Comparison of ENCODE assay signal across 8 cellular contexts in the genomic region with DNA sequence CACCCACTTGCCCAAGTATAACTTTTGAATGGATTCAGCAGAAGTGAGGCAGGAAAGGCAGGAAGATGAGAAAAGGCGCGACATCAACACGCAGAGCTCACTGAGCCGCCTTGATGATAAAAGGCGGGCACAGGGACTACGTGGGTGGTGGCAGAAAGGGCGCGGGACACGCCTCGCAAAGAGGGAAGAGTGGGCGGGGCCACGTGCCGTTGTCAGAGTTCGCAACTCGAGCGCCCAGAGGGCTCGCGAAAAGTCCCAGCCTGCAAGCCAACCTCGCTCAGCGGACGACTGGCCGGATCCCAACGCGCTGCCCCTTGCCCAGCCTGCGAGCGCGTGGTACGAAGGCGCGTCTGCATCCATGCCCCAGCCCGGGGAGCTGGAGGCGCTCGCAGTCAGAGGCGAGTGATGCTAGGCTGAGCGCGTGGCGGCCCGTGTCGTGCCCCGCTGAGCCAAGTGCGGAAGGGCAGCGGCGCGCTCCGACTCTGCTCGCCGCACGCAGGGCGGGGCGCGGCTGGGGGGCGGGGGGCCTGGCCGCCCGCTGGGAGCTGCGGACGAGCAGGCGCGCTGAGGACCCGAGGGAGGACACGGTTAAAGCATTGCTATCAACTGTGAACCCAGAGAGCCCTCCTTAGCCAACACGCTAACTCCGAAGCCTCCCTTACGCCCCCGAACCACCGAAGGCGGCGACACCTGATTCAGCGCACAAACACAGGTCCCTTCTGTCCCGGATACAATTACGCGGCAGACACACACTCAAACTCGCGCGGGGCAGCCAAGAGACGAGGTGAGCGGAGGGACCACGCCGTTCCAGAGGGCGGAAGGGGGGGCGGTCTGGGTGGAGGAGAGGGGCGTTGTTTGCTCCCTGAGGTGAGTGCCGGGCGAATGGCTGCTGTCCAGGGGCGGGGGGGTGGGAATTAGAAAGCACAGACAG. TPM values are rescaled to one million over a fixed set of nuclear protein-coding genes. Genes with fewer than 3 reads are reported as not detected.
DNase-seq lines count a peak whose midpoint lies in the region; ATAC-seq and TF ChIP-seq lines count a peak whose summit lies in the region.

A gene with protein sequence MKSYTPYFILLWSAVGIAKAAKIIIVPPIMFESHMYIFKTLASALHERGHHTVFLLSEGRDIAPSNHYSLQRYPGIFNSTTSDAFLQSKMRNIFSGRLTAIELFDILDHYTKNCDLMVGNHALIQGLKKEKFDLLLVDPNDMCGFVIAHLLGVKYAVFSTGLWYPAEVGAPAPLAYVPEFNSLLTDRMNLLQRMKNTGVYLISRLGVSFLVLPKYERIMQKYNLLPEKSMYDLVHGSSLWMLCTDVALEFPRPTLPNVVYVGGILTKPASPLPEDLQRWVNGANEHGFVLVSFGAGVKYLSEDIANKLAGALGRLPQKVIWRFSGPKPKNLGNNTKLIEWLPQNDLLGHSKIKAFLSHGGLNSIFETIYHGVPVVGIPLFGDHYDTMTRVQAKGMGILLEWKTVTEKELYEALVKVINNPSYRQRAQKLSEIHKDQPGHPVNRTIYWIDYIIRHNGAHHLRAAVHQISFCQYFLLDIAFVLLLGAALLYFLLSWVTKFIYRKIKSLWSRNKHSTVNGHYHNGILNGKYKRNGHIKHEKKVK (plus strand): TSS at position 617 of the 931 bp plus-strand sequence. CDS start 24,074 bp downstream, outside the sequence.

- DNase-seq in BJ (ENCODE audit: low read depth) (no peak), amygdala (lab: John Stamatoyannopoulos, UW) (peak in 54 of 56 donors; percentile 15 to 83 (median 60)), hypothalamus (lab: John Stamatoyannopoulos, UW) (peak in 50 of 51 donors; percentile 11 to 85 (median 64)), amniotic stem cell (lab: John Stamatoyannopoulos, UW) (no peak)

- H3K4me2 ChIP-seq in OCI-LY1 (ENCODE audit: low read length), result peak within 1 kb of the TSS; percentile 73

- CTCF ChIA-PET in BJ (lab: Yijun Ruan, JAX), result no interaction called here

- no peaks in the 10 kb centered on the region for H4K20me1 ChIP-seq in OCI-LY1 (ENCODE audit: insufficient read depth, low read length)

- TF ChIP-seq CTCF in BJ (IDR thresholded peaks at IDR 0.05; ENCODE audit: insufficient read depth, low read depth, low read length), result no peak
- no peak for TF ChIP-seq CTCF in OCI-LY1 (IDR thresholded peaks at IDR 0.05; ENCODE audit: low read length)

- no peaks in the 10 kb centered on the region for H3K36me3 ChIP-seq in BJ (ENCODE audit: control insufficient read depth, insufficient read depth, low read length)
- peaks cover 4% of the 10 kb centered on the region; the same call in 1 of the 2 replicates for H3K36me3 ChIP-seq in OCI-LY1 (ENCODE audit: insufficient read depth, low read length)
- H3K36me3 ChIP-seq in rectal smooth muscle tissue (ENCODE audit: control insufficient read depth, insufficient read depth, low read length), result no peaks in the 10 kb centered on the region

- H3K9ac ChIP-seq in OCI-LY1 (ENCODE audit: low read length), result peak within 1 kb of the TSS; percentile 76
- peak within 1 kb of the TSS; percentile 41 for H3K9ac ChIP-seq in rectal smooth muscle tissue (ENCODE audit: low read length)

- H2AFZ ChIP-seq in OCI-LY1 (ENCODE audit: low read length), result peak within 1 kb of the TSS; percentile 83

- H3K4me1 ChIP-seq in OCI-LY1 (ENCODE audit: insufficient read depth, low read length, severe bottlenecking), result peaks cover 40% of the 10 kb centered on the region
- H3K4me1 ChIP-seq in rectal smooth muscle tissue (ENCODE audit: control insufficient read depth, insufficient read depth, low read length), result peaks cover 4% of the 10 kb centered on the region

- H3K9me3 ChIP-seq in OCI-LY1 (ENCODE audit: low read length), result no peaks in the 10 kb centered on the region

- POLR2A ChIA-PET in BJ (lab: Charles Lee), result no interaction called here

- H3K9me2 ChIP-seq in OCI-LY1 (ENCODE audit: low read depth, low read length), result no peaks in the 10 kb centered on the region

- H3K27me3 ChIP-seq in BJ (ENCODE audit: control insufficient read depth, insufficient read depth, low read length), result peaks cover 15% of the 10 kb centered on the region
- H3K27me3 ChIP-seq in OCI-LY1 (ENCODE audit: insufficient read depth, low read length), result peaks cover 3% of the 10 kb centered on the region; the same call in 1 of the 2 replicates
- H3K27me3 ChIP-seq in rectal smooth muscle tissue (ENCODE audit: control insufficient read depth, insufficient read depth, low read length), result peaks cover 5% of the 10 kb centered on the region

- peaks cover 14% of the 10 kb centered on the region for H3K79me2 ChIP-seq in OCI-LY1 (ENCODE audit: insufficient read depth, low read length)

- ATAC-seq in GM19043 (IDR thresholded peaks at IDR 0.05; ENCODE audit: low read depth, unreplicated experiment) (peak; percentile 27), HG03439 (IDR thresholded peaks at IDR 0.05; ENCODE audit: unreplicated experiment) (peak; percentile 40)

- H3K4me3 ChIP-seq in BJ (ENCODE audit: low read depth, low read length), result peak within 1 kb of the TSS; percentile 30
- peak within 1 kb of the TSS; percentile 81 for H3K4me3 ChIP-seq in OCI-LY1 (ENCODE audit: low read depth, low read length, poor library complexity, severe bottlenecking)
- H3K4me3 ChIP-seq in rectal smooth muscle tissue (ENCODE audit: low read length), result peak within 1 kb of the TSS; percentile 89

- H3K27ac ChIP-seq in OCI-LY1 (ENCODE audit: low read depth, low read length, poor library complexity, severe bottlenecking), result no peak within 1 kb of the TSS
- H3K27ac ChIP-seq in rectal smooth muscle tissue (ENCODE audit: low read depth, low read length), result no peak within 1 kb of the TSS

- no peaks in the 10 kb centered on the region for H3F3A ChIP-seq in OCI-LY1 (ENCODE audit: insufficient read depth, low read length)

RNA-seq across cellular contexts. Expression of the gene that starts here (rescaled TPM):
- 0.02 TPM in 1 of 2 replicates, not detected in the other for polyA plus RNA-seq in BJ (2011; rRNA removed)
- 0.15 TPM in 1 of 2 replicates, not detected in the other for polyA minus RNA-seq in BJ (2011; rRNA and poly(A)+ RNA removed)

Comparison
In these comparisons a context has a peak if more than half of its experiments do, and no peak if none do; other contexts are left out.
1. DNase-seq: peak in amygdala (54 of 56) and hypothalamus (50 of 51); none in BJ (single experiment) and amniotic stem cell (single experiment).
2. H3K4me3 ChIP-seq: peak in every context shown above with its lines; median percentile 89 in rectal smooth muscle tissue; 81 in OCI-LY1; 30 in BJ.